Comparison of ENCODE assay signal across 22 cellular contexts in genomic region chr2:73969356-73969755, GRCh38. TPM values are rescaled to one million over a fixed set of nuclear protein-coding genes. Genes with fewer than 3 reads are reported as not detected.
DNase-seq lines count a peak whose midpoint lies in the region; TF ChIP-seq lines count a peak whose summit lies in the region.
"Had no signal": no experiment of that assay in that cellular context is flagged by ENCODE, and none has a peak within 500 bp of the region (broad histone marks: within the 10 kb centered on the region; RNA-seq: fewer than 3 reads in every experiment).

No MANE protein-coding gene starts in this region.

- H3K27ac Mint-ChIP-seq in CD14-positive monocyte, result peak overlapping the region in 5 of 7 donors; percentile 88 to 96 (median 93)

- no peaks in the 10 kb centered on the region for H3K36me3 Mint-ChIP-seq in CD14-positive monocyte
- H3K36me3 Mint-ChIP-seq: CD4-positive, alpha-beta memory T cell had no signal

- H3K4me3 ChIP-seq in fibroblast of villous mesenchyme (ENCODE audit: low read depth, low read length) (no peak overlapping the region), uterus (no peak overlapping the region)
- H3K4me3 ChIP-seq: adrenal gland, left ventricle myocardium inferior, transverse colon had no signal

- peaks cover 0 to 2% (median 0%) of the 10 kb centered on the region in 3 donors for H3K27me3 Mint-ChIP-seq in CD14-positive monocyte (ENCODE audit: low read depth in 3 of 3)
- H3K27me3 Mint-ChIP-seq: CD4-positive, alpha-beta memory T cell had no signal

- no peaks in the 10 kb centered on the region for H3K9me3 ChIP-seq in uterus
- H3K9me3 ChIP-seq: adrenal gland, left ventricle myocardium inferior, transverse colon had no signal

- DNase-seq in SIG-M5 treated with dmso at 0.1 percent for 504 hours (lab: John Stamatoyannopoulos, UW; ENCODE audit: unreplicated experiment) (peak; percentile 37), SIG-M5 (lab: John Stamatoyannopoulos, UW) (no peak), CD14-positive monocyte (ENCODE audit: low spot score) (no peak), NOMO-1 treated with DMSO at 0.1 percent for 48 hours (lab: John Stamatoyannopoulos, UW; ENCODE audit: unreplicated experiment) (peak; percentile 24), fibroblast of villous mesenchyme (ENCODE audit: low read depth) (peak; percentile 75), inferior parietal cortex (ENCODE audit: extremely low spot score) (no peak), uterus (no peak), NCI-H345 treated with DMSO at 0.1 percent for 48 hours (lab: John Stamatoyannopoulos, UW; ENCODE audit: unreplicated experiment) (no peak)
- DNase-seq: adrenal gland; CD4-positive, alpha-beta memory T cell; dermis blood vessel endothelial cell; DMS79; left ventricle myocardium inferior; NCI-H2081; NCI-H526 treated with DMSO at 0.1 percent for 48 hours; OCI-M1; retina; SHP77 treated with DMSO at 0.1 percent for 48 hours; stimulated activated CD4-positive, alpha-beta T cell treated with anti-CD3 and anti-CD28 coated beads, Interleukin-15, amount 100 ng/mL, for 24 hours; stimulated activated naive CD4-positive, alpha-beta T cell treated with Interleukin-2 at 50 U/mL for 16 hours; transverse colon had no signal

- H3K4me1 Mint-ChIP-seq in CD14-positive monocyte, result peaks cover 70% of the 10 kb centered on the region

- TF ChIP-seq CTCF in CD14-positive monocyte (IDR thresholded peaks at IDR 0.05) (no peak), fibroblast of villous mesenchyme (IDR thresholded peaks at IDR 0.05; ENCODE audit: insufficient read depth, low read depth, low read length) (no peak), uterus (IDR thresholded peaks at IDR 0.05) (no peak)

- H3K9me3 Mint-ChIP-seq in CD14-positive monocyte, result peaks cover 0 to 2% (median 0%) of the 10 kb centered on the region in 7 donors
- H3K9me3 Mint-ChIP-seq: CD4-positive, alpha-beta memory T cell; T-helper 2 cell treated with Interferon-gamma antibody and Interleukin-4, amounts not matched to agents 5 μg/mL and 100 μg/mL, for 36 hours had no signal

- intact Hi-C loops in CD14-positive monocyte (cut with micrococcal nuclease) (no loop called here), uterus (cut with DNase I; ENCODE audit: low total_unique reads) (no loop called here)

- H3K27ac ChIP-seq in uterus, result no peak overlapping the region
- H3K27ac ChIP-seq: adrenal gland, left ventricle myocardium inferior, transverse colon had no signal

- peak overlapping the region in 1 of 2 donors; percentile 30 for H3K4me3 Mint-ChIP-seq in CD14-positive monocyte

- no peaks in the 10 kb centered on the region for H3K36me3 ChIP-seq in uterus
- H3K36me3 ChIP-seq: adrenal gland, left ventricle myocardium inferior, transverse colon had no signal

- no peak for TF ChIP-seq POLR2A in uterus (IDR thresholded peaks at IDR 0.05)

- no peaks in the 10 kb centered on the region for H3K4me1 ChIP-seq in uterus

- no peaks in the 10 kb centered on the region for H3K27me3 ChIP-seq in uterus
- H3K27me3 ChIP-seq: adrenal gland, transverse colon had no signal

RNA-seq across cellular contexts. Expression of gene TET3, which starts 15.4 kb away (rescaled TPM):
- 1 to 10 TPM in 1 of 2 donors, under 1 TPM in 1; 0.79 to 1.4 TPM for polyA plus RNA-seq in CD14-positive monocyte
- total RNA-seq in fibroblast of villous mesenchyme (5.6 and 7.7 TPM in 2 replicates), uterus (10 to 100 TPM in 2 of 4 donors, 1 to 10 TPM in 2; 1.3 to 12.0 (median 7.8) TPM)

RNA-seq across cellular contexts. Expression of gene DGUOK, which starts 42.7 kb away (rescaled TPM):
- 100 to 1,000 TPM; 123 to 129 TPM for polyA plus RNA-seq in CD14-positive monocyte
- total RNA-seq in fibroblast of villous mesenchyme, result 73.8 and 81.2 TPM in 2 replicates
- total RNA-seq in uterus, result 100 to 1,000 TPM in 1 of 4 donors, 10 to 100 TPM in 3; 43.6 to 128 (median 58.6) TPM

Comparison
In these comparisons a context has a peak if more than half of its experiments do, and no peak if none do; other contexts are left out.
1. DNase-seq: peak in SIG-M5 treated with dmso at 0.1 percent for 504 hours (single experiment), NOMO-1 treated with DMSO at 0.1 percent for 48 hours (single experiment) and fibroblast of villous mesenchyme (single experiment); none in SIG-M5 (single experiment), CD14-positive monocyte (single experiment), inferior parietal cortex (single experiment), uterus (0 of 2) and NCI-H345 treated with DMSO at 0.1 percent for 48 hours (single experiment).